8 cellular contexts compared by ENCODE assay signal in genomic region chr1:45010855-45011811, GRCh38. TPM values are rescaled to one million over a fixed set of nuclear protein-coding genes. Genes with fewer than 3 reads are reported as not detected.
DNase-seq lines count a peak whose midpoint lies in the region; ATAC-seq and TF ChIP-seq lines count a peak whose summit lies in the region.

Gene HECTD3, minus strand, starts transcription at chr1:45011324. Its CDS starts 67 bp downstream, at chr1:45011257.

- peaks cover 12% of the 10 kb centered on the region for H3K4me1 ChIP-seq in colonic mucosa

- peaks cover 26% of the 10 kb centered on the region for H3K36me3 ChIP-seq in colonic mucosa

- intact Hi-C loops in colonic mucosa (cut with DNase I) = loop anchor here (5.0 kb wide), 1 partner anchor 481 kb away; the partner anchor contains the start of gene TESK2
- intact Hi-C loops in left colon (cut with DNase I, micrococcal nuclease) = loop anchor here in 1 of 2 donors (5.0 to 10.0 kb wide), 2 partner anchors 216 to 481 kb away; partner anchors contain the start of gene TESK2

- H3K4me3 ChIP-seq in colonic mucosa = peak within 1 kb of the TSS; percentile 90

- peak; percentile 94 for DNase-seq in Ammon's horn (ENCODE audit: low spot score)
- peak; percentile 71 for DNase-seq in NCI-H510A treated with DMSO at 0.1 percent for 48 hours (lab: John Stamatoyannopoulos, UW)
- peak; percentile 60 to 68 for DNase-seq in activated CD4-positive, alpha-beta T cell treated with anti-CD3 and anti-CD28 coated beads for 4 hours
- peak; percentile 93 for DNase-seq in colonic mucosa
- DNase-seq in left colon = peak; percentile 90 to 91
- DNase-seq in stimulated activated CD4-positive, alpha-beta T cell treated with anti-CD3 and anti-CD28 coated beads, Interleukin-1b, Interleukin-23, amount 100 ng/mL, for 48 hours = peak; percentile 69

- H3K27ac ChIP-seq in colonic mucosa = peak within 1 kb of the TSS; percentile 75

- no peaks in the 10 kb centered on the region for H3K27me3 ChIP-seq in colonic mucosa

- H3K9me3 ChIP-seq in colonic mucosa = no peaks in the 10 kb centered on the region

- peak within 1 kb of the TSS; percentile 76 to 84 for H3K9ac ChIP-seq in colonic mucosa (ENCODE audit: low read depth in 2 of 2, low read length in 2 of 2)

- TF ChIP-seq CTCF in colonic mucosa (IDR thresholded peaks at IDR 0.05) = no peak

- ATAC-seq in GM19035 (IDR thresholded peaks at IDR 0.05; ENCODE audit: unreplicated experiment) (peak; percentile 69), HG03342 (IDR thresholded peaks at IDR 0.05; ENCODE audit: unreplicated experiment) (peak; percentile 56), left colon (peak; percentile 83)

RNA-seq across cellular contexts. Expression of gene HECTD3, which starts in this region (rescaled TPM):
- total RNA-seq in colonic mucosa (100 to 1,000 TPM in 1 of 2 donors, 10 to 100 TPM in 1; 89.1 to 103 TPM), left colon (100 to 1,000 TPM; 112 to 126 TPM)

Comparison
In these comparisons a context has a peak if more than half of its experiments do, and no peak if none do; other contexts are left out.
1. Peak in every context shown above with its lines: DNase-seq, ATAC-seq, H3K4me3 ChIP-seq and H3K27ac ChIP-seq.